1 cellular context compared by ENCODE assay signal in the genomic region with DNA sequence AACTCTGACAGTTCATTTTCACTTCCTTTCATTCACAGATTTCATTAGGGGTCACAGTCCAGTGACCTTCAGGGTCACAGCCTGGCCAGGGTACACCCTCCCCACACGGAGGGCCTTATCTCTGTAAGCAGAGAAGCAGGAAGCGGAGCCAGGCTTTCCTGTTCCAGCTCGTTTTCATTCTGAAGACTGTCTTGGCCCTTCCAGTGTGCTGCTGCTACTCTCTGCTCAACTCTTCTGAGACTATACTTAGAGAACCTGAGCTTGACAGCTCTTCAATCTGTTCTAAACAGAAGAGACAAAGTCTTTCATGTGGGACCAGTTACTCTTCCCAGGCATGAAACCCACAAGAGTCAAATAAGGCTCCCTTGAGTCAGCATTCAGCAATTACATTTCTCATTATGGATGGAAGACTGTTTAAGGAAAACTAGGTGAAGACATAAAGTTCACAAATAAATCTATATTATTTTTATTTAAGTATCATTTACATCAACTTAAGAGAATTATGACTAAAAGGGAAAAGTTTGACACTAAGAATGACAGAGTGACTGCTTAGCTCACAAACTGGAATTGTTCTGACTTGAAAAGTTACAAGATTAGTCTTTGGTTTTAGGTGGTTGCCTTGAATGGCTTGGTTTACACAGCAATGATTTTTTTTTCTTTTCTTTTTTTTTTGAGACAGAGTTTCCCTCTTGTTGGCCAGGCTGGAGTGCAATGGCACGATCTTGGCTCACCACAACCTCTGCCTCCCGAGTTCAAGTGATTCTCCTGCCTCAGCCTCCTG.
TF ChIP-seq lines count a peak whose summit lies in the region.

No MANE protein-coding gene starts in this region.

TF ChIP-seq in K562, 482 proteins besides CTCF, POLR2A, EP300 and RAD21 (continued from another document and continues in another):
- TF ChIP-seq ZHX1 (conservative IDR thresholded peaks at IDR 0.05; ENCODE audit: low read length), result no peak
- TF ChIP-seq ARID1B (IDR thresholded peaks at IDR 0.05), result peak; percentile 88
- TF ChIP-seq GTF3C2 (IDR thresholded peaks at IDR 0.05; ENCODE audit: borderline replicate concordance, extremely low read depth, insufficient read length), result no peak
- no peak for TF ChIP-seq FOXA3 (CRISPR knock-in tag; conservative IDR thresholded peaks at IDR 0.05 in 1 of 2, IDR thresholded peaks at IDR 0.05 in 1 of 2)
- no peak for TF ChIP-seq NFRKB (IDR thresholded peaks at IDR 0.05; ENCODE audit: low read depth)
- TF ChIP-seq, protein P1, sequence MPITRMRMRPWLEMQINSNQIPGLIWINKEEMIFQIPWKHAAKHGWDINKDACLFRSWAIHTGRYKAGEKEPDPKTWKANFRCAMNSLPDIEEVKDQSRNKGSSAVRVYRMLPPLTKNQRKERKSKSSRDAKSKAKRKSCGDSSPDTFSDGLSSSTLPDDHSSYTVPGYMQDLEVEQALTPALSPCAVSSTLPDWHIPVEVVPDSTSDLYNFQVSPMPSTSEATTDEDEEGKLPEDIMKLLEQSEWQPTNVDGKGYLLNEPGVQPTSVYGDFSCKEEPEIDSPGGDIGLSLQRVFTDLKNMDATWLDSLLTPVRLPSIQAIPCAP (CRISPR knock-in tag; IDR thresholded peaks at IDR 0.05; ENCODE audit: borderline replicate concordance), result no peak
- TF ChIP-seq HNRNPK (IDR thresholded peaks at IDR 0.05; ENCODE audit: low read depth, low read length, poor library complexity, severe bottlenecking), result no peak
- 0 out of 2 replicates have a peak, but pooled peaks have one; percentile 72 for TF ChIP-seq TCF7 (IDR thresholded peaks at IDR 0.05; ENCODE audit: borderline replicate concordance)
- TF ChIP-seq ESRRA (IDR thresholded peaks at IDR 0.05; ENCODE audit: borderline replicate concordance, low read depth), result peak; percentile 99
- TF ChIP-seq CBFA2T2 (conservative IDR thresholded peaks at IDR 0.05), result peak; percentile 82
- TF ChIP-seq CHCHD3 (CRISPR knock-in tag; IDR thresholded peaks at IDR 0.05), result no peak
- TF ChIP-seq ETV5 (CRISPR knock-in tag; IDR thresholded peaks at IDR 0.05; ENCODE audit: low read depth), result peak; percentile 83
- peak; percentile 56; the same call in 1 of the 2 replicates for TF ChIP-seq JUND (IDR thresholded peaks at IDR 0.05; ENCODE audit: borderline replicate concordance, low read depth, low read length)
- TF ChIP-seq JUND (tag; IDR thresholded peaks at IDR 0.05; ENCODE audit: borderline replicate concordance, low read depth, low read length), result peak; percentile 46; the same call in 1 of the 3 replicates
- TF ChIP-seq MNT (conservative IDR thresholded peaks at IDR 0.05), result peak in 1 of 2 experiments; percentile 38; a peak in 1 of 4 replicates
- TF ChIP-seq ETV1 (tag; conservative IDR thresholded peaks at IDR 0.05; ENCODE audit: low read depth), result peak; percentile 94
- peak; percentile 51 for TF ChIP-seq GATAD2B (IDR thresholded peaks at IDR 0.05; ENCODE audit: borderline replicate concordance)
- TF ChIP-seq, protein P2, sequence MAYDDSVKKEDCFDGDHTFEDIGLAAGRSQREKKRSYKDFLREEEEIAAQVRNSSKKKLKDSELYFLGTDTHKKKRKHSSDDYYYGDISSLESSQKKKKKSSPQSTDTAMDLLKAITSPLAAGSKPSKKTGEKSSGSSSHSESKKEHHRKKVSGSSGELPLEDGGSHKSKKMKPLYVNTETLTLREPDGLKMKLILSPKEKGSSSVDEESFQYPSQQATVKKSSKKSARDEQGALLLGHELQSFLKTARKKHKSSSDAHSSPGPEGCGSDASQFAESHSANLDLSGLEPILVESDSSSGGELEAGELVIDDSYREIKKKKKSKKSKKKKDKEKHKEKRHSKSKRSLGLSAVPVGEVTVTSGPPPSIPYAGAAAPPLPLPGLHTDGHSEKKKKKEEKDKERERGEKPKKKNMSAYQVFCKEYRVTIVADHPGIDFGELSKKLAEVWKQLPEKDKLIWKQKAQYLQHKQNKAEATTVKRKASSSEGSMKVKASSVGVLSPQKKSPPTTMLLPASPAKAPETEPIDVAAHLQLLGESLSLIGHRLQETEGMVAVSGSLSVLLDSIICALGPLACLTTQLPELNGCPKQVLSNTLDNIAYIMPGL (CRISPR knock-in tag; IDR thresholded peaks at IDR 0.05), result no peak
- peak; percentile 51 for TF ChIP-seq HDAC3 (IDR thresholded peaks at IDR 0.05; ENCODE audit: borderline replicate concordance, partially characterized antibody)
- TF ChIP-seq ELF1 (tag; IDR thresholded peaks at IDR 0.05), result peak; percentile 75
- peak; percentile 49; the same call in 1 of the 2 replicates for TF ChIP-seq ETS1 (conservative IDR thresholded peaks at IDR 0.05; ENCODE audit: control insufficient read depth, low read depth, low read length)
- TF ChIP-seq ZNF217 (CRISPR knock-in tag; IDR thresholded peaks at IDR 0.05), result no peak
- peak; percentile 79 for TF ChIP-seq TAL1 (IDR thresholded peaks at IDR 0.05)
- TF ChIP-seq MCM3 (IDR thresholded peaks at IDR 0.05), result no peak
- no peak for TF ChIP-seq ZBTB33 (CRISPR knock-in tag; IDR thresholded peaks at IDR 0.05)
- 0 out of 4 replicates have a peak, but pooled peaks of 1 of the 2 experiments have one; percentile 41 for TF ChIP-seq UBTF (IDR thresholded peaks at IDR 0.05; ENCODE audit: borderline replicate concordance in 1 of 2, low read depth in 2 of 2, low read length in 2 of 2)
- TF ChIP-seq RBM14 (IDR thresholded peaks at IDR 0.05; ENCODE audit: borderline replicate concordance, insufficient read depth, low read depth, low read length), result no peak
- no peak for TF ChIP-seq HOMEZ (CRISPR knock-in tag; IDR thresholded peaks at IDR 0.05)
- peak; percentile 75 for TF ChIP-seq KLF16 (IDR thresholded peaks at IDR 0.05)
- TF ChIP-seq BRF2 (IDR thresholded peaks at IDR 0.05; ENCODE audit: borderline replicate concordance, insufficient read depth, insufficient read length), result no peak
